ENCODE assay signal across 11 cellular contexts in genomic region chr19:8304841-8305621, GRCh38. TPM values are rescaled to one million over a fixed set of nuclear protein-coding genes. Genes with fewer than 3 reads are reported as not detected.
DNase-seq lines count a peak whose midpoint lies in the region; TF ChIP-seq lines count a peak whose summit lies in the region.
"Had no signal": no experiment of that assay in that cellular context is flagged by ENCODE, and none has a peak within 500 bp of the region (broad histone marks: within the 10 kb centered on the region; RNA-seq: fewer than 3 reads in every experiment).

No MANE protein-coding gene starts in this region.

- peaks cover 15% of the 10 kb centered on the region for H3K4me1 Mint-ChIP-seq in MCF 10A (ENCODE audit: insufficient read depth, unreplicated experiment)

- H3K9me3 Mint-ChIP-seq in MCF 10A (ENCODE audit: unreplicated experiment), result no peaks in the 10 kb centered on the region

- H3K36me3 Mint-ChIP-seq in MCF 10A (ENCODE audit: insufficient read depth, unreplicated experiment), result peaks cover 26% of the 10 kb centered on the region

- no peak overlapping the region for H3K4me3 ChIP-seq in testis

- H3K27ac Mint-ChIP-seq in MCF 10A (ENCODE audit: low read depth, unreplicated experiment), result no peak overlapping the region

- no TSS peak for BruUV-seq in MCF 10A (replicated peaks; lab: Mats Ljungman, UMichigan)

- POLR2A ChIA-PET in MCF 10A (lab: Yijun Ruan, JAX), result interaction anchor here (4.7 kb wide), 1 partner anchor 16 kb away, joined by 30 read pairs; the partner anchor contains the start of genes NDUFA7 and RPS28

- intact Hi-C loops in MCF 10A (cut with micrococcal nuclease), result no loop called here
- intact Hi-C loops in testis (cut with DNase I; ENCODE audit: low total_unique reads), result no loop called here

- DNase-seq in T47D (ENCODE audit: low read depth in 1 of 2, low spot score in 1 of 2), result peak; percentile 73
- no peak for DNase-seq in MCF 10A (ENCODE audit: unreplicated experiment)
- DNase-seq in activated CD4-positive, alpha-beta T cell treated with anti-CD3 and anti-CD28 coated beads, Interleukin-2, amount 50 U/mL, for 48 hours, result peak; percentile 29 to 41
- peak; percentile 94 for DNase-seq in iPS-NIHi11 (ENCODE audit: low spot score)
- peak; percentile 49 for DNase-seq in testis
- DNase-seq in DMS53 treated with DMSO at 0.1 percent for 48 hours (lab: John Stamatoyannopoulos, UW; ENCODE audit: unreplicated experiment), result no peak
- DNase-seq in foreskin melanocyte, result no peak
- no peak for DNase-seq in globus pallidus (ENCODE audit: low spot score)
- DNase-seq: C1 segment of cervical spinal cord, cerebellar nuclear complex, NCI-H2107 had no signal

- H3K4me1 ChIP-seq in testis, result peaks cover 12% of the 10 kb centered on the region

- TF ChIP-seq CTCF in MCF 10A (IDR thresholded peaks at IDR 0.05; ENCODE audit: unreplicated experiment) (no peak), testis (IDR thresholded peaks at IDR 0.05) (no peak)

- no peaks in the 10 kb centered on the region for H3K27me3 Mint-ChIP-seq in MCF 10A (ENCODE audit: insufficient read depth, unreplicated experiment)

- CTCF ChIA-PET in MCF 10A (lab: Yijun Ruan, JAX), result interaction anchor here (0.6 kb wide), 1 partner anchor 370 kb away, joined by 3 read pairs; no protein-coding TSS in a partner anchor

- no peak overlapping the region for H3K27ac ChIP-seq in testis

- no peak for TF ChIP-seq POLR2A in testis (IDR thresholded peaks at IDR 0.05)

- no peaks in the 10 kb centered on the region for H3K36me3 ChIP-seq in testis (ENCODE audit: low read depth, missing control alignments)

- H3K27me3 ChIP-seq in testis, result no peaks in the 10 kb centered on the region

- in situ Hi-C loops in T47D (cut with HindIII; ENCODE audit: low pct_unique_long_range_greater_than_20kb, low sequenced_read_pairs), result no loop called here

- 72 to 77% methylated on average over 22 to 33 of the region's 33 CpGs for WGBS in testis, 2 donors

- no peaks in the 10 kb centered on the region for H3K9me3 ChIP-seq in testis

- no peak overlapping the region for H3K4me3 Mint-ChIP-seq in MCF 10A (ENCODE audit: unreplicated experiment)

RNA-seq across cellular contexts. Expression of gene CD320, which starts 3.1 kb away (rescaled TPM):
- total RNA-seq in MCF 10A (2022) (39.2 and 68.8 TPM in 2 replicates), testis (10 to 100 TPM; 61.2 to 65.8 TPM)
- polyA plus RNA-seq in testis (ENCODE audit: insufficient read depth, low read depth, low replicate concordance), result 88.3 TPM

RNA-seq across cellular contexts. Expression of gene NDUFA7, which starts 16.1 kb away (rescaled TPM):
- total RNA-seq in MCF 10A (2022) (83.2 and 91.8 TPM in 2 replicates), testis (10 to 100 TPM; 38.2 to 50.5 TPM)
- polyA plus RNA-seq in testis (ENCODE audit: insufficient read depth, low read depth, low replicate concordance), result 91.2 TPM

RNA-seq across cellular contexts. Expression of gene RPS28, which starts 16.3 kb away (rescaled TPM):
- total RNA-seq in MCF 10A (2022) (2,247 and 2,362 TPM in 2 replicates), testis (100 to 1,000 TPM; 221 to 398 TPM)
- polyA plus RNA-seq in testis (ENCODE audit: insufficient read depth, low read depth, low replicate concordance), result 505 TPM

RNA-seq across cellular contexts. Expression of gene KANK3, which starts 38.0 kb away (rescaled TPM):
- total RNA-seq in MCF 10A (2022), result 0.79 and 1.2 TPM in 2 replicates
- 10 to 100 TPM in 1 of 2 donors, 1 to 10 TPM in 1; 7.1 to 13.2 TPM for total RNA-seq in testis
- 4.1 TPM for polyA plus RNA-seq in testis (ENCODE audit: insufficient read depth, low read depth, low replicate concordance)

RNA-seq across cellular contexts. Expression of gene ANGPTL4, which starts 58.9 kb away (rescaled TPM):
- 12.6 and 32.8 TPM in 2 replicates for total RNA-seq in MCF 10A (2022)
- total RNA-seq in testis, result 10 to 100 TPM; 10.2 to 18.5 TPM
- 10.0 TPM for polyA plus RNA-seq in testis (ENCODE audit: insufficient read depth, low read depth, low replicate concordance)

Comparison
In these comparisons a context has a peak if more than half of its experiments do, and no peak if none do; other contexts are left out.
1. DNase-seq: peak in T47D (2 of 2), activated CD4-positive, alpha-beta T cell treated with anti-CD3 and anti-CD28 coated beads, Interleukin-2, amount 50 U/mL, for 48 hours (2 of 2), iPS-NIHi11 (single experiment) and testis (single experiment); none in MCF 10A (single experiment), DMS53 treated with DMSO at 0.1 percent for 48 hours (single experiment), foreskin melanocyte (single experiment) and globus pallidus (single experiment).